ENCODE assay signal across 11 cellular contexts in the genomic region with DNA sequence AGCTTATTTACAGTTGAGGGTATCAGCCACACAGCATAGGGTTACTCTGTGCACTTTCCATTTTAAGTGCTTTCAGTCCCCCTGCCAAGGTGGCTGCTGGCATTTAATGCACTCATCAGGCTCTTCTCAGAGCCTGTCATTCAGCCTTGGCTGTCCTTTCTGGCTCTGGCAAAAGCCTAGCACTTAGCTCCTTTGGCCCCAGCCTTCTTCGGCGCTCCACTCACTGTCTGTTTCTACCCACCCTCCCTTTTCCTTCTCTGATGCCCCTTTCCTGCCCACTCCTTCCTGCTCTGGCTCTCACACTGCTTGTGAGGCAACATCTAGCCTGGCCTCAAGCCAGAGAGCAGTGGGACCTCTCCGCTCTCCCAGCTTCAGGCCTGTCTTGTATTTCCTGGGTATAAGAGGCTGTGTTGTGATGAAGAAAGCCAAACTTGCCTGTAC.
DNase-seq lines count a peak whose midpoint lies in the region; ATAC-seq and TF ChIP-seq lines count a peak whose summit lies in the region.
"Had no signal": no experiment of that assay in that cellular context is flagged by ENCODE, and none has a peak within 500 bp of the region (broad histone marks: within the 10 kb centered on the region; RNA-seq: fewer than 3 reads in every experiment).

No MANE protein-coding gene starts in this region.

- POLR2A ChIA-PET in IMR-90 (lab: Charles Lee; ENCODE audit: unreplicated experiment): no interaction called here

- no peak overlapping the region for H4K91ac ChIP-seq in IMR-90 (ENCODE audit: insufficient read depth, low read depth, low read length)

- WGBS in IMR-90 (ENCODE audit: extremely low coverage in 2 of 2, insufficient read length in 1 of 2), 2 experiments: no CpG with 5 or more reads among the region's 3 CpGs
- WGBS in adrenal gland, 4 donors: 56 to 62% (median 58%) methylated on average over 3 of the region's 3 CpGs
- WGBS in heart left ventricle, 4 donors: 22 to 33% (median 26%) methylated on average over 3 of the region's 3 CpGs

- intact Hi-C loops in IMR-90 (cut with micrococcal nuclease): no loop called here
- intact Hi-C loops in adrenal gland (cut with DNase I): no loop called here
- intact Hi-C loops in heart left ventricle (cut with DNase I): loop anchor here in 2 of 10 donors (5.0 kb wide), 1 partner anchor 59 kb away; the partner anchor contains the start of gene WIPF3 (in 2 of the 2)

- H3K18ac ChIP-seq in IMR-90 (ENCODE audit: low read depth, low read length): no peak overlapping the region

- no peak overlapping the region for H2BK15ac ChIP-seq in IMR-90 (ENCODE audit: low read depth, low read length)

- no peak overlapping the region for H3K4me2 ChIP-seq in IMR-90 (ENCODE audit: low read depth, low read length)

- H2BK120ac ChIP-seq in IMR-90 (ENCODE audit: low read depth, low read length): no peak overlapping the region

- no peak overlapping the region for H2AFZ ChIP-seq in IMR-90 (replicated peaks; ENCODE audit: low read length, poor library complexity)

- H2BK20ac ChIP-seq in IMR-90 (ENCODE audit: low read depth, low read length): no peak overlapping the region

- no peak for TF ChIP-seq RAD21 in IMR-90 (IDR thresholded peaks at IDR 0.05; ENCODE audit: low read length)

- no peak overlapping the region for H3K14ac ChIP-seq in IMR-90 (replicated peaks; ENCODE audit: low read depth, low read length)

- DNase-seq in IMR-90 (peak; percentile 6), adrenal gland (peak in 6 of 7 donors; percentile 36 to 67 (median 48)), heart left ventricle (peak; percentile 39 to 69 (median 67)), smooth muscle cell of the brain vasculature (ENCODE audit: low read depth, low spot score) (peak; percentile 71), mesenteric fat pad (ENCODE audit: low spot score) (no peak)
- DNase-seq: activated CD8-positive, alpha-beta memory T cell treated with anti-CD3 and anti-CD28 coated beads for 24 hours; colonic mucosa; stimulated activated naive CD4-positive, alpha-beta T cell had no signal

- H4K20me1 ChIP-seq in IMR-90 (ENCODE audit: insufficient read depth, low read length): no peaks in the 10 kb centered on the region

- no peak overlapping the region for H4K5ac ChIP-seq in IMR-90 (ENCODE audit: low read depth, low read length)

- H4K8ac ChIP-seq in IMR-90 (ENCODE audit: low read depth in 2 of 2, low read length in 2 of 2): no peak overlapping the region

- TF ChIP-seq CTCF in IMR-90 (conservative IDR thresholded peaks at IDR 0.05; ENCODE audit: low read depth, low read length) (no peak), adrenal gland (IDR thresholded peaks at IDR 0.05) (no peak), heart left ventricle (IDR thresholded peaks at IDR 0.05) (no peak)

- no peak for ATAC-seq in IMR-90 (ENCODE audit: low read depth)
- ATAC-seq in heart left ventricle: peak; percentile 80 to 92 (median 85)
- ATAC-seq in esophagus mucosa: no peak
- ATAC-seq in GM21360 (IDR thresholded peaks at IDR 0.05; ENCODE audit: unreplicated experiment): no peak

- no TSS peak for BruUV-seq in IMR-90 (replicated peaks; lab: Mats Ljungman, UMichigan)

- dilution Hi-C loops in IMR-90 (cut with HindIII; ENCODE audit: low sequenced_read_pairs, unreplicated experiment): no loop called here

- H3K4ac ChIP-seq in IMR-90 (ENCODE audit: low read depth, low read length): no peak overlapping the region

- no peaks in the 10 kb centered on the region; the same call in 1 of the 2 replicates for H3K27me3 ChIP-seq in IMR-90 (ENCODE audit: control insufficient read depth, insufficient read depth, low read length)
- H3K27me3 ChIP-seq in adrenal gland: no peaks in the 10 kb centered on the region
- H3K27me3 ChIP-seq in heart left ventricle: no peaks in the 10 kb centered on the region
- H3K27me3 ChIP-seq: colonic mucosa, right lobe of liver had no signal

- H3K56ac ChIP-seq in IMR-90 (ENCODE audit: extremely low read depth, insufficient read depth, low read length): no peak overlapping the region

- no peak overlapping the region for H2BK5ac ChIP-seq in IMR-90 (ENCODE audit: low read depth, low read length, poor library complexity, severe bottlenecking)

- H3K27ac ChIP-seq in IMR-90 (ENCODE audit: insufficient read depth, low read length): no peak overlapping the region
- H3K27ac ChIP-seq in adrenal gland: peak overlapping the region in 2 of 5 donors; percentile 21 to 34
- H3K27ac ChIP-seq in heart left ventricle: peak overlapping the region in 9 of 12 donors; percentile 44 to 73 (median 55)
- H3K27ac ChIP-seq: colonic mucosa, right lobe of liver had no signal

- H3K9me3 ChIP-seq in IMR-90 (ENCODE audit: control insufficient read depth, insufficient read depth, low read length): no peaks in the 10 kb centered on the region
- H3K9me3 ChIP-seq in adrenal gland (replicated peaks in 1 of 3): no peaks in the 10 kb centered on the region
- no peaks in the 10 kb centered on the region for H3K9me3 ChIP-seq in heart left ventricle
- H3K9me3 ChIP-seq: colonic mucosa, right lobe of liver had no signal

- in situ Hi-C loops in IMR-90 (cut with MboI; ENCODE audit: low sequenced_read_pairs): no loop called here

- H3K9me1 ChIP-seq in IMR-90 (ENCODE audit: insufficient read depth, low read length): no peaks in the 10 kb centered on the region; the same call in 1 of the 2 replicates

- TF ChIP-seq POLR2A in IMR-90 (IDR thresholded peaks at IDR 0.05; ENCODE audit: low read depth, low read length): no peak
- no peak for TF ChIP-seq POLR2A in adrenal gland (IDR thresholded peaks at IDR 0.05)
- TF ChIP-seq POLR2A in heart left ventricle (IDR thresholded peaks at IDR 0.05): no peak

- no peaks in the 10 kb centered on the region for H3K79me1 ChIP-seq in IMR-90 (ENCODE audit: low read depth in 1 of 2, low read length in 2 of 2)

- peaks cover 2% of the 10 kb centered on the region; the same call in 1 of the 2 replicates for H3K4me1 ChIP-seq in IMR-90 (ENCODE audit: control insufficient read depth, insufficient read depth, low read length)
- H3K4me1 ChIP-seq in adrenal gland (replicated peaks in 1 of 2): peaks cover 0 to 30% of the 10 kb centered on the region in 2 donors
- peaks cover 0 to 34% (median 26%) of the 10 kb centered on the region in 12 donors for H3K4me1 ChIP-seq in heart left ventricle
- H3K4me1 ChIP-seq: colonic mucosa, right lobe of liver had no signal

- no peak overlapping the region for H3K9ac ChIP-seq in IMR-90 (ENCODE audit: low read depth, low read length)

- CTCF ChIA-PET in IMR-90 (lab: Yijun Ruan, JAX): no interaction called here

- H2AK9ac ChIP-seq in IMR-90 (replicated peaks; ENCODE audit: low read depth, low read length, poor library complexity): no peak overlapping the region

- H2AK5ac ChIP-seq in IMR-90 (ENCODE audit: low read depth, low read length): no peak overlapping the region

- H3K4me3 ChIP-seq in IMR-90 (ENCODE audit: insufficient read depth, low read depth, low read length) (no peak overlapping the region), adrenal gland (no peak overlapping the region), heart left ventricle (no peak overlapping the region)
- H3K4me3 ChIP-seq: colonic mucosa, right lobe of liver had no signal

- H3K23ac ChIP-seq in IMR-90 (ENCODE audit: low read depth, low read length): no peak overlapping the region

- H3K36me3 ChIP-seq in IMR-90 (ENCODE audit: control insufficient read depth, insufficient read depth, low read length) (no peaks in the 10 kb centered on the region), adrenal gland (replicated peaks in 1 of 2) (no peaks in the 10 kb centered on the region), heart left ventricle (no peaks in the 10 kb centered on the region)
- H3K36me3 ChIP-seq: colonic mucosa, right lobe of liver had no signal

TF ChIP-seq in IMR-90, 13 proteins besides CTCF, POLR2A, EP300 and RAD21:
- TF ChIP-seq RFX5 (IDR thresholded peaks at IDR 0.05; ENCODE audit: low read depth, low read length) (no peak), MAFK (IDR thresholded peaks at IDR 0.05; ENCODE audit: low read depth, low read length) (no peak), BHLHE40 (IDR thresholded peaks at IDR 0.05; ENCODE audit: low read depth, low read length) (no peak), NFE2L2 (IDR thresholded peaks at IDR 0.05; ENCODE audit: low read depth, low read length) (no peak), MXI1 (IDR thresholded peaks at IDR 0.05; ENCODE audit: borderline replicate concordance, low read depth, low read length) (no peak), CHD1 (IDR thresholded peaks at IDR 0.05; ENCODE audit: low read depth, low read length) (no peak), USF2 (IDR thresholded peaks at IDR 0.05; ENCODE audit: low read depth, low read length) (no peak), MAZ (IDR thresholded peaks at IDR 0.05; ENCODE audit: borderline replicate concordance, low read depth, low read length) (no peak), FOS (IDR thresholded peaks at IDR 0.05; ENCODE audit: low read depth, low read length) (no peak), SMC3 (IDR thresholded peaks at IDR 0.05; ENCODE audit: low read depth, low read length) (no peak), RCOR1 (IDR thresholded peaks at IDR 0.05; ENCODE audit: insufficient replicate concordance, low read length) (no peak), CEBPB (IDR thresholded peaks at IDR 0.05; ENCODE audit: low read depth, low read length) (no peak)
- TF ChIP-seq, protein P1, sequence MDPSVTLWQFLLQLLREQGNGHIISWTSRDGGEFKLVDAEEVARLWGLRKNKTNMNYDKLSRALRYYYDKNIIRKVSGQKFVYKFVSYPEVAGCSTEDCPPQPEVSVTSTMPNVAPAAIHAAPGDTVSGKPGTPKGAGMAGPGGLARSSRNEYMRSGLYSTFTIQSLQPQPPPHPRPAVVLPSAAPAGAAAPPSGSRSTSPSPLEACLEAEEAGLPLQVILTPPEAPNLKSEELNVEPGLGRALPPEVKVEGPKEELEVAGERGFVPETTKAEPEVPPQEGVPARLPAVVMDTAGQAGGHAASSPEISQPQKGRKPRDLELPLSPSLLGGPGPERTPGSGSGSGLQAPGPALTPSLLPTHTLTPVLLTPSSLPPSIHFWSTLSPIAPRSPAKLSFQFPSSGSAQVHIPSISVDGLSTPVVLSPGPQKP (IDR thresholded peaks at IDR 0.05; ENCODE audit: borderline replicate concordance, low read depth, low read length): no peak
TF ChIP-seq in IMR-90: peak in this region for 0.

Comparison
In these comparisons a context has a peak if more than half of its experiments do, and no peak if none do; other contexts are left out.
1. ATAC-seq: peak in heart left ventricle (4 of 4); none in IMR-90 (single experiment), esophagus mucosa (single experiment) and GM21360 (single experiment).